In the genomic region with DNA sequence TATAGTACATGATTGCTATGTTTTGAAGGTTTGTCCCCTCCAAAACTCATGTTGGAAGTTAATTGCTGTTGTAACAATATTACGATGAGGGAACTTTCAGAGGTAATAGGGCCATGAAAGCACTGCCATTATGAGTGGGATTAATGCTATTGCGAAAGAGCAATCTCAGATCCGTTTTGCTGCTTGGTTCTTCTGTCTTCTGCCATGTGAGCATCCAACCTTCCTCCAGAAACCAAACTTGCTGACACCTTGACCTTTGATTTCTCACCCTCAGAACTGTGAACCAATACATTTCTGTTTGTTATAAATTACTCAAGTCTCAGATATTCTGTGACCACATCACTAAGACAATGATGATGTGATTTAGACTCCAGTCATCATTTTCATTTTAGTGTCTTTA, we compare ENCODE assay signal across 23 cellular contexts.
DNase-seq lines count a peak whose midpoint lies in the region; ATAC-seq and TF ChIP-seq lines count a peak whose summit lies in the region.
"Had no signal": no experiment of that assay in that cellular context is flagged by ENCODE, and none has a peak within 500 bp of the region (broad histone marks: within the 10 kb centered on the region; RNA-seq: fewer than 3 reads in every experiment).

No MANE protein-coding gene starts in this region.

- H2AFZ ChIP-seq in PC-3 (ENCODE audit: low read length), result no peak overlapping the region

- peaks cover 12% of the 10 kb centered on the region for H3K4me1 ChIP-seq in PC-3 (ENCODE audit: insufficient read depth, low read length)

- peak overlapping the region; percentile 68; the same call in 1 of the 2 replicates for H3K4me2 ChIP-seq in PC-3 (ENCODE audit: low read length)

- H3F3A ChIP-seq in PC-3 (ENCODE audit: low read length, unreplicated experiment), result no peaks in the 10 kb centered on the region

- ATAC-seq in PC-3, result no peak
- ATAC-seq in GM18511 (IDR thresholded peaks at IDR 0.05; ENCODE audit: unreplicated experiment), result no peak
- ATAC-seq: CD8-positive, alpha-beta T cell; Right ventricle myocardium inferior had no signal

- TF ChIP-seq CTCF in PC-3 (conservative IDR thresholded peaks at IDR 0.05; ENCODE audit: low read depth, low read length) (no peak), epithelial cell of esophagus (IDR thresholded peaks at IDR 0.05; ENCODE audit: insufficient read depth, low read depth, low read length, missing control alignments) (no peak)

- no peaks in the 10 kb centered on the region for H3K27me3 ChIP-seq in PC-3 (ENCODE audit: low read length)
- H3K27me3 ChIP-seq: MG63 had no signal

- H3K9me2 ChIP-seq in PC-3 (replicated peaks; ENCODE audit: low read length), result no peaks in the 10 kb centered on the region

- POLR2A ChIA-PET in PC-3 (lab: Charles Lee; ENCODE audit: unreplicated experiment), result no interaction called here

- H4K20me1 ChIP-seq in PC-3 (ENCODE audit: low read length), result no peaks in the 10 kb centered on the region

- no peaks in the 10 kb centered on the region for H3K79me2 ChIP-seq in PC-3 (ENCODE audit: low read length)

- intact Hi-C loops in PC-3 (cut with micrococcal nuclease), result no loop called here

- no peaks in the 10 kb centered on the region for H3K36me3 ChIP-seq in PC-3 (ENCODE audit: low read depth, low read length)
- H3K36me3 ChIP-seq: MG63 had no signal

- no peak overlapping the region for H3K27ac ChIP-seq in PC-3 (ENCODE audit: low read length)
- H3K27ac ChIP-seq: HL-60 had no signal

- no peak overlapping the region for H3K9ac ChIP-seq in PC-3 (ENCODE audit: low read length)

- no TSS peak for BruUV-seq in PC-3 (replicated peaks; lab: Mats Ljungman, UMichigan)

- H3K9me3 ChIP-seq in PC-3 (ENCODE audit: low read length), result no peaks in the 10 kb centered on the region
- H3K9me3 ChIP-seq: MG63 had no signal

- DNase-seq in HS-5 (ENCODE audit: low read depth), result peak; percentile 2
- DNase-seq in PC-3, result peak; percentile 9
- DNase-seq in epithelial cell of esophagus (ENCODE audit: low read depth), result peak; percentile 44
- DNase-seq in activated CD4-positive, alpha-beta T cell treated with anti-CD3 and anti-CD28 coated beads, Interleukin-2, amount 50 U/mL, for 48 hours, result no peak
- no peak for DNase-seq in SIG-M5 (lab: John Stamatoyannopoulos, UW)
- no peak for DNase-seq in dermis blood vessel endothelial cell
- DNase-seq: AML-193; C1 segment of cervical spinal cord; CD8-positive, alpha-beta T cell; DND-41; GDM1; H9; HFFc6; Kasumi-1; MG63; NCI-H187; NCI-H446 treated with DMSO at 0.1 percent for 48 hours; NCI-H526 treated with DMSO at 0.1 percent for 48 hours; OCI-M1; SW 1271 had no signal

- H3K4me3 ChIP-seq in PC-3 (ENCODE audit: low read length), result no peak overlapping the region
- no peak overlapping the region for H3K4me3 ChIP-seq in epithelial cell of esophagus (ENCODE audit: low read length)
- H3K4me3 ChIP-seq: MG63 had no signal

- CTCF ChIA-PET in PC-3 (lab: Charles Lee), result no interaction called here

Comparison
In these comparisons a context has a peak if more than half of its experiments do, and no peak if none do; other contexts are left out.
1. DNase-seq: peak in HS-5 (single experiment), PC-3 (single experiment) and epithelial cell of esophagus (single experiment); none in activated CD4-positive, alpha-beta T cell treated with anti-CD3 and anti-CD28 coated beads, Interleukin-2, amount 50 U/mL, for 48 hours (0 of 2), SIG-M5 (single experiment) and dermis blood vessel endothelial cell (single experiment).